ENCODE assay signal across 13 cellular contexts in genomic region chr1:45621501-45621836, GRCh38. TPM values are rescaled to one million over a fixed set of nuclear protein-coding genes. Genes with fewer than 3 reads are reported as not detected.
A peak's percentile ranks its signal among the peaks of the same experiment; 100 is the strongest.
DNase-seq lines count a peak whose midpoint lies in the region; ATAC-seq, FAIRE-seq and TF ChIP-seq lines count a peak whose summit lies in the region.
"Had no signal": no experiment of that assay in that cellular context is flagged by ENCODE, and none has a peak within 500 bp of the region (broad histone marks: within the 10 kb centered on the region; RNA-seq: fewer than 3 reads in every experiment).

No MANE protein-coding gene starts in this region.

- no CpG with 5 or more reads among the region's 3 CpGs for WGBS in right lobe of liver (ENCODE audit: insufficient coverage, low coverage, low lambda C conversion rate, missing lambda C conversion rate)
- WGBS in transverse colon (ENCODE audit: low coverage in 1 of 2), 2 donors = 51% methylated on average over 3 of the region's 3 CpGs; no CpG with 5 or more reads in 1 of the 2 donors
- WGBS in small intestine, 3 donors = 28 to 54% (median 44%) methylated on average over 3 of the region's 3 CpGs

- no peaks in the 10 kb centered on the region for H3K27me3 Mint-ChIP-seq in activated CD4-positive, alpha-beta T cell treated with anti-CD3 and anti-CD28 coated beads, Interleukin-2, amount 10 ng/mL, durations not matched to agents 7 days and 5 days
- H3K27me3 Mint-ChIP-seq in activated naive CD8-positive, alpha-beta T cell treated with anti-CD3 and anti-CD28 coated beads, Interleukin-2, amount 10 ng/mL, durations not matched to agents 7 days and 5 days = no peaks in the 10 kb centered on the region

- H3K27me3 ChIP-seq in right lobe of liver = no peaks in the 10 kb centered on the region
- H3K27me3 ChIP-seq in transverse colon = no peaks in the 10 kb centered on the region
- no peaks in the 10 kb centered on the region for H3K27me3 ChIP-seq in small intestine (ENCODE audit: control insufficient read depth in 2 of 2, insufficient read depth in 2 of 2, low read length in 2 of 2)
- H3K27me3 ChIP-seq in Peyer's patch = no peaks in the 10 kb centered on the region

- POLR2A ChIA-PET in activated CD4-positive, alpha-beta T cell treated with anti-CD3 and anti-CD28 coated beads, Interleukin-2, amount 10 ng/mL, durations not matched to agents 7 days and 5 days (lab: Charles Lee) = no interaction called here
- POLR2A ChIA-PET in activated naive CD8-positive, alpha-beta T cell treated with anti-CD3 and anti-CD28 coated beads, Interleukin-2, amount 10 ng/mL, durations not matched to agents 7 days and 5 days (lab: Charles Lee) = no interaction called here

- no peaks in the 10 kb centered on the region for H3K4me1 Mint-ChIP-seq in activated CD4-positive, alpha-beta T cell treated with anti-CD3 and anti-CD28 coated beads, Interleukin-2, amount 10 ng/mL, durations not matched to agents 7 days and 5 days
- no peaks in the 10 kb centered on the region for H3K4me1 Mint-ChIP-seq in activated naive CD8-positive, alpha-beta T cell treated with anti-CD3 and anti-CD28 coated beads, Interleukin-2, amount 10 ng/mL, durations not matched to agents 7 days and 5 days

- H3K4me3 ChIP-seq in right lobe of liver (no peak overlapping the region), transverse colon (no peak overlapping the region), small intestine (ENCODE audit: low read depth in 1 of 2, low read length in 2 of 2) (no peak overlapping the region), Peyer's patch (no peak overlapping the region)

- no peak for TF ChIP-seq CTCF in right lobe of liver (IDR thresholded peaks at IDR 0.05)
- TF ChIP-seq CTCF in transverse colon (IDR thresholded peaks at IDR 0.05) = no peak
- TF ChIP-seq CTCF in Peyer's patch (IDR thresholded peaks at IDR 0.05) = no peak

- TF ChIP-seq POLR2A in right lobe of liver (IDR thresholded peaks at IDR 0.05) = no peak
- no peak for TF ChIP-seq POLR2A in transverse colon (IDR thresholded peaks at IDR 0.05)
- TF ChIP-seq POLR2A in Peyer's patch (IDR thresholded peaks at IDR 0.05) = no peak

- no peak for FAIRE-seq in small intestine (lab: Jason Lieb, UNC)
- FAIRE-seq: colon had no signal

- H3K4me3 Mint-ChIP-seq in activated CD4-positive, alpha-beta T cell treated with anti-CD3 and anti-CD28 coated beads, Interleukin-2, amount 10 ng/mL, durations not matched to agents 7 days and 5 days = no peak overlapping the region
- H3K4me3 Mint-ChIP-seq in activated naive CD8-positive, alpha-beta T cell treated with anti-CD3 and anti-CD28 coated beads, Interleukin-2, amount 10 ng/mL, durations not matched to agents 7 days and 5 days = no peak overlapping the region
- H3K4me3 Mint-ChIP-seq: activated T-cell treated with anti-CD3 and anti-CD28 coated beads, Interleukin-2, amount 50 U/mL, for 4 hours had no signal

- no peak for ATAC-seq in activated naive CD8-positive, alpha-beta T cell treated with anti-CD3 and anti-CD28 coated beads, Interleukin-2, amount 10 ng/mL, durations not matched to agents 7 days and 5 days (ENCODE audit: low read depth)
- peak; percentile 19 to 32 (median 20) for ATAC-seq in right lobe of liver

- H3K9me3 Mint-ChIP-seq in activated CD4-positive, alpha-beta T cell treated with anti-CD3 and anti-CD28 coated beads, Interleukin-2, amount 10 ng/mL, durations not matched to agents 7 days and 5 days = no peaks in the 10 kb centered on the region
- no peaks in the 10 kb centered on the region for H3K9me3 Mint-ChIP-seq in activated naive CD8-positive, alpha-beta T cell treated with anti-CD3 and anti-CD28 coated beads, Interleukin-2, amount 10 ng/mL, durations not matched to agents 7 days and 5 days
- H3K9me3 Mint-ChIP-seq: activated T-cell treated with anti-CD3 and anti-CD28 coated beads, Interleukin-2, amount 50 U/mL, for 4 hours had no signal

- intact Hi-C loops in right lobe of liver (cut with DNase I) = no loop called here
- intact Hi-C loops in transverse colon (cut with DNase I; ENCODE audit: low total_unique reads) = no loop called here

- DNase-seq in activated CD4-positive, alpha-beta T cell treated with anti-CD3 and anti-CD28 coated beads, Interleukin-2, amount 10 ng/mL, durations not matched to agents 7 days and 5 days = no peak
- no peak for DNase-seq in activated CD4-positive, alpha-beta T cell treated with anti-CD3 and anti-CD28 coated beads for 1 hour
- DNase-seq in activated naive CD8-positive, alpha-beta T cell treated with anti-CD3 and anti-CD28 coated beads, Interleukin-2, amount 10 ng/mL, durations not matched to agents 7 days and 5 days = no peak
- peak in 1 of 3 donors; percentile 22 for DNase-seq in right lobe of liver
- DNase-seq in transverse colon = no peak
- no peak for DNase-seq in small intestine
- no peak for DNase-seq in cortex of kidney (lab: John Stamatoyannopoulos, UW)
- DNase-seq in Peyer's patch = no peak
- DNase-seq: activated T-cell treated with anti-CD3 and anti-CD28 coated beads, Interleukin-2, amount 50 U/mL, for 4 hours; NCI-H69; occipital lobe; T-helper 2 cell had no signal

- in situ Hi-C loops in transverse colon (cut with MboI; ENCODE audit: low pct_ligation_motif_present in 1 of 4, low pct_unique_long_range_greater_than_20kb in 1 of 4, low sequenced_read_pairs in 3 of 4) = no loop called here

- H3K9me3 ChIP-seq in right lobe of liver = no peaks in the 10 kb centered on the region
- H3K9me3 ChIP-seq in transverse colon = no peaks in the 10 kb centered on the region
- H3K9me3 ChIP-seq in small intestine (ENCODE audit: control insufficient read depth, low read depth) = no peaks in the 10 kb centered on the region
- no peaks in the 10 kb centered on the region for H3K9me3 ChIP-seq in Peyer's patch

- no peak overlapping the region for H3K27ac ChIP-seq in right lobe of liver
- H3K27ac ChIP-seq in transverse colon = peak overlapping the region in 3 of 4 donors; percentile 9 to 28 (median 13)
- H3K27ac ChIP-seq in small intestine (ENCODE audit: low read depth in 1 of 2, low read length in 1 of 2) = peak overlapping the region in 1 of 2 donors; percentile 47
- H3K27ac ChIP-seq in Peyer's patch = peak overlapping the region in 2 of 4 donors; percentile 8 to 37

- CTCF ChIA-PET in activated CD4-positive, alpha-beta T cell treated with anti-CD3 and anti-CD28 coated beads, Interleukin-2, amount 10 ng/mL, durations not matched to agents 7 days and 5 days (lab: Charles Lee) = interaction anchor here (0.6 kb wide), 1 partner anchor 10 kb away, joined by 6 read pairs; no protein-coding TSS in a partner anchor

- peaks cover 33% of the 10 kb centered on the region for H3K36me3 Mint-ChIP-seq in activated CD4-positive, alpha-beta T cell treated with anti-CD3 and anti-CD28 coated beads, Interleukin-2, amount 10 ng/mL, durations not matched to agents 7 days and 5 days (ENCODE audit: low read depth)
- H3K36me3 Mint-ChIP-seq in activated naive CD8-positive, alpha-beta T cell treated with anti-CD3 and anti-CD28 coated beads, Interleukin-2, amount 10 ng/mL, durations not matched to agents 7 days and 5 days = peaks cover 16% of the 10 kb centered on the region

- H3K4me1 ChIP-seq in right lobe of liver = peaks cover 0 to 10% (median 0%) of the 10 kb centered on the region in 4 donors
- H3K4me1 ChIP-seq in transverse colon = peaks cover 2 to 12% (median 6%) of the 10 kb centered on the region in 4 donors
- no peaks in the 10 kb centered on the region for H3K4me1 ChIP-seq in small intestine (ENCODE audit: control insufficient read depth in 2 of 2, insufficient read depth in 1 of 2, low read depth in 1 of 2, low read length in 1 of 2)
- peaks cover 0 to 8% (median 0%) of the 10 kb centered on the region in 4 donors for H3K4me1 ChIP-seq in Peyer's patch

- peak overlapping the region; percentile 25 for H3K27ac Mint-ChIP-seq in activated CD4-positive, alpha-beta T cell treated with anti-CD3 and anti-CD28 coated beads, Interleukin-2, amount 10 ng/mL, durations not matched to agents 7 days and 5 days
- peak overlapping the region; percentile 34 for H3K27ac Mint-ChIP-seq in activated naive CD8-positive, alpha-beta T cell treated with anti-CD3 and anti-CD28 coated beads, Interleukin-2, amount 10 ng/mL, durations not matched to agents 7 days and 5 days

- TF ChIP-seq EP300 in transverse colon (IDR thresholded peaks at IDR 0.05; ENCODE audit: low read depth) = no peak

- H3K36me3 ChIP-seq in right lobe of liver (peaks cover 0 to 42% (median 10%) of the 10 kb centered on the region in 4 donors), transverse colon (peaks cover 0 to 30% (median 9%) of the 10 kb centered on the region in 4 donors), small intestine (ENCODE audit: control insufficient read depth in 2 of 2, insufficient read depth in 2 of 2, low read length in 2 of 2) (peaks cover 9 to 21% of the 10 kb centered on the region in 2 donors), Peyer's patch (peaks cover 0 to 43% (median 0%) of the 10 kb centered on the region in 3 donors)

RNA-seq across cellular contexts. Expression of gene CCDC17, which starts 2.4 kb away (rescaled TPM):
- 1 to 10 TPM; 2.3 to 3.3 TPM for total RNA-seq in activated CD4-positive, alpha-beta T cell treated with anti-CD3 and anti-CD28 coated beads, Interleukin-2, amount 10 ng/mL, durations not matched to agents 7 days and 5 days
- total RNA-seq in activated naive CD8-positive, alpha-beta T cell treated with anti-CD3 and anti-CD28 coated beads, Interleukin-2, amount 10 ng/mL, durations not matched to agents 7 days and 5 days = 1 to 10 TPM; 4.4 TPM
- total RNA-seq in right lobe of liver (1 to 10 TPM in 5 of 6 experiments, under 1 TPM in 1; 0.81 to 3.1 (median 1.9) TPM), transverse colon (10 to 100 TPM in 2 of 4 donors, 1 to 10 TPM in 2; 9.0 to 21.3 (median 10.0) TPM), Peyer's patch (10 to 100 TPM in 3 of 4 donors, 1 to 10 TPM in 1; 5.0 to 17.3 (median 15.7) TPM)
- polyA plus RNA-seq in small intestine = 1 to 10 TPM; 1.5 to 8.3 (median 5.1) TPM

RNA-seq across cellular contexts. Expression of gene NASP, which starts 37.6 kb away (rescaled TPM):
- total RNA-seq in activated CD4-positive, alpha-beta T cell treated with anti-CD3 and anti-CD28 coated beads, Interleukin-2, amount 10 ng/mL, durations not matched to agents 7 days and 5 days = 100 to 1,000 TPM; 193 to 198 TPM
- 100 to 1,000 TPM; 184 to 188 TPM for total RNA-seq in activated naive CD8-positive, alpha-beta T cell treated with anti-CD3 and anti-CD28 coated beads, Interleukin-2, amount 10 ng/mL, durations not matched to agents 7 days and 5 days
- total RNA-seq in right lobe of liver (10 to 100 TPM; 21.8 to 31.9 (median 26.1) TPM), transverse colon (10 to 100 TPM; 34.4 to 62.2 (median 37.5) TPM), Peyer's patch (100 to 1,000 TPM in 1 of 4 donors, 10 to 100 TPM in 3; 31.3 to 194 (median 63.8) TPM)
- polyA plus RNA-seq in small intestine = 100 to 1,000 TPM in 1 of 3 donors, 10 to 100 TPM in 2; 46.3 to 149 (median 60.5) TPM

Comparison
In these comparisons a context has a peak if more than half of its experiments do, and no peak if none do; other contexts are left out.
1. H3K27ac ChIP-seq: peak in transverse colon (3 of 4); none in right lobe of liver (0 of 3).